In the genomic region with DNA sequence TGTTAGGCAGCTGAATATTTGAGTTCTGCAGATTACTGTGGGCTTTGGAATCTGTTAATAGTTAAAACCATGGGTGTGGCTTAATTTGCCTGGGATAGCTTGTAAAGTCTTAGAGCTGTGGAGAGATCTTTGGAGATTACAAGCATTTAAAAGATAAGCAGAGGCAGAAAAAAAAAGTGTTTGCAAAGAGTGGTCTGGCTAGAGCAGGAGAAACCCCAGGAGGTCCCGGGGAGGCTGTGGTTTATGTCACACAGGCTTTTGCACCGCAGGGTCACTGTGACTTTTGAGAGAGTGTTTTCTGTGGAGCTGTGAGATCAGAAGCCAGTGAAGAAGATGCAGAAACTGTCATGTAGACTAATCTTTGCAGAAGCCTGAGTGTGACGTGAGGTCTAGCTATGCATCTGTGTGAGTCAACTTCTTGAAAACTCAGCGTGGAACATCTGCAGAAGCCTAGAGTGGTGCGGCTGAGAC, we compare ENCODE assay signal across 8 cellular contexts. TPM values are rescaled to one million over a fixed set of nuclear protein-coding genes. Genes with fewer than 3 reads are reported as not detected.
DNase-seq lines count a peak whose midpoint lies in the region; ATAC-seq, FAIRE-seq and TF ChIP-seq lines count a peak whose summit lies in the region.

No MANE protein-coding gene starts in this region.

- no peaks in the 10 kb centered on the region for H3K36me3 ChIP-seq in gastrocnemius medialis

- in situ Hi-C loops in gastrocnemius medialis (cut with MboI; ENCODE audit: low sequenced_read_pairs in 4 of 4), result no loop called here

- H3K9me3 Mint-ChIP-seq in HFFc6 (no peaks in the 10 kb centered on the region), naive B cell (no peaks in the 10 kb centered on the region)

- H3K27me3 Mint-ChIP-seq in HFFc6 (ENCODE audit: insufficient read depth) (no peaks in the 10 kb centered on the region; the same call in none of the 2 replicates), naive B cell (no peaks in the 10 kb centered on the region)

- DNase-seq in AG20443 (ENCODE audit: low spot score) (peak; percentile 64), HFFc6 (peak; percentile 66), activated T-cell treated with anti-CD3 and anti-CD28 coated beads for 48 hours (ENCODE audit: low read depth) (peak; percentile 49), naive B cell (no peak), D721Med (ENCODE audit: insufficient read length, low spot score) (no peak), gastrocnemius medialis (no peak)
- no peak for DNase-seq in activated naive CD4-positive, alpha-beta T cell treated with Interleukin-2 at 50 U/mL for 16 hours

- intact Hi-C loops in gastrocnemius medialis (cut with DNase I; ENCODE audit: low total_unique reads), result no loop called here

- H3K4me3 Mint-ChIP-seq in HFFc6, result no peak overlapping the region
- H3K4me3 Mint-ChIP-seq in naive B cell, result peak overlapping the region in 4 of 8 donors; percentile 3 to 82 (median 40)

- no peak overlapping the region for H3K4me3 ChIP-seq in gastrocnemius medialis

- H3K4me1 Mint-ChIP-seq in HFFc6 (ENCODE audit: low read depth) (peaks cover 65% of the 10 kb centered on the region), naive B cell (peaks cover 78 to 99% (median 91%) of the 10 kb centered on the region in 3 donors)

- no peaks in the 10 kb centered on the region for H3K36me3 Mint-ChIP-seq in HFFc6 (ENCODE audit: low read depth)
- peaks cover 0 to 16% of the 10 kb centered on the region in 2 donors for H3K36me3 Mint-ChIP-seq in naive B cell

- no peaks in the 10 kb centered on the region for H3K27me3 ChIP-seq in gastrocnemius medialis

- peaks cover 72 to 77% of the 10 kb centered on the region in 2 donors for H3K4me1 ChIP-seq in gastrocnemius medialis

- no peak overlapping the region; the same call in 1 of the 2 replicates for H3K27ac Mint-ChIP-seq in HFFc6
- H3K27ac Mint-ChIP-seq in naive B cell, result peak overlapping the region in 4 of 6 donors; percentile 2 to 78 (median 19)

- no peak for FAIRE-seq in D721Med (lab: Jason Lieb, UNC)

- TF ChIP-seq CTCF in HFFc6 (IDR thresholded peaks at IDR 0.05) (no peak), D721Med (IDR thresholded peaks at IDR 0.05; ENCODE audit: insufficient read depth, missing control alignments) (no peak), gastrocnemius medialis (IDR thresholded peaks at IDR 0.05 in 4 of 5, conservative IDR thresholded peaks at IDR 0.05 in 1 of 5) (no peak)

- TF ChIP-seq POLR2A in gastrocnemius medialis (IDR thresholded peaks at IDR 0.05), result no peak

- no peaks in the 10 kb centered on the region for H3K9me3 ChIP-seq in gastrocnemius medialis

- ATAC-seq in naive B cell (ENCODE audit: low read depth in 2 of 2) (peak in 1 of 2 donors; percentile 37), GM19395 (IDR thresholded peaks at IDR 0.05; ENCODE audit: unreplicated experiment) (no peak), gastrocnemius medialis (no peak)

- no peak overlapping the region for H3K27ac ChIP-seq in gastrocnemius medialis

RNA-seq across cellular contexts. Expression of a gene that starts 49.0 kb away (rescaled TPM):
- under 1 TPM; 0.03 to 0.40 (median 0.09) TPM for total RNA-seq in HFFc6 (2021; fragmentation: NEBNext Ultra II Directional; extraction: Animal tissue kit (Norgen Biotek cat#: 25700))
- polyA plus RNA-seq in naive B cell (ENCODE audit: low read depth in 6 of 6), result 10 to 100 TPM in 3 of 6 donors, 1 to 10 TPM in 3; 6.0 to 20.2 (median 10.0) TPM
- 10 to 100 TPM in 3 of 4 donors, 1 to 10 TPM in 1; 9.2 to 20.0 (median 15.3) TPM for total RNA-seq in gastrocnemius medialis

Comparison
In these comparisons a context has a peak if more than half of its experiments do, and no peak if none do; other contexts are left out.
1. DNase-seq: peak in AG20443 (single experiment), HFFc6 (single experiment) and activated T-cell treated with anti-CD3 and anti-CD28 coated beads for 48 hours (single experiment); none in naive B cell (single experiment), D721Med (single experiment), gastrocnemius medialis (0 of 2) and activated naive CD4-positive, alpha-beta T cell treated with Interleukin-2 at 50 U/mL for 16 hours (single experiment).
2. RNA of a gene that starts 49.0 kb away (total RNA-seq): 9.2 to 20.0 TPM in gastrocnemius medialis; 0.03 to 0.40 TPM in HFFc6; every median in the first group is over 4 times any median in the second.